ENCODE assay signal across 1 cellular context in genomic region chr13:113413898-113414282, GRCh38.
TF ChIP-seq lines count a peak whose summit lies in the region.

No MANE protein-coding gene starts in this region.

TF ChIP-seq in Ishikawa, 13 proteins besides CTCF, POLR2A, EP300 and RAD21 (continued from another document):
- TF ChIP-seq REST (IDR thresholded peaks at IDR 0.05; ENCODE audit: low read depth) (no peak), USF1 (IDR thresholded peaks at IDR 0.05) (no peak), CREB1 (IDR thresholded peaks at IDR 0.05; ENCODE audit: low read depth) (no peak), TCF12 (IDR thresholded peaks at IDR 0.05; ENCODE audit: low read depth) (no peak), FOXM1 (IDR thresholded peaks at IDR 0.05; ENCODE audit: borderline replicate concordance, low read depth) (no peak), MAX (IDR thresholded peaks at IDR 0.05) (no peak; the same call in 1 of the 2 replicates), EGR1 (IDR thresholded peaks at IDR 0.05) (no peak)
TF ChIP-seq in Ishikawa: peak in this region for 2.
